In genomic region chr5:54229041-54229780, GRCh38 we compare ENCODE assay signal across 8 cellular contexts.
A peak's percentile ranks its signal among the peaks of the same experiment; 100 is the strongest.
DNase-seq lines count a peak whose midpoint lies in the region; ATAC-seq and TF ChIP-seq lines count a peak whose summit lies in the region.

No MANE protein-coding gene starts in this region.

- CTCF ChIA-PET in AG04449 (lab: Yijun Ruan, JAX) = interaction anchor here (0.7 to 5.7 kb wide), 59 partner anchors 9 to 1281 kb away, joined by 3 to 60 read pairs (median 4); partner anchors contain the start of gene MOCS2

- intact Hi-C loops in colonic mucosa (cut with DNase I) (loop anchor here (10.0 kb wide), 1 partner anchor 964 kb away; no protein-coding TSS in a partner anchor), lower leg skin (cut with DNase I; ENCODE audit: low total_unique reads) (no loop called here)

- POLR2A ChIA-PET in AG04449 (lab: Yijun Ruan, JAX) = no interaction called here

- no peaks in the 10 kb centered on the region for H3K36me3 ChIP-seq in colonic mucosa

- H3K9me3 ChIP-seq in colonic mucosa = no peaks in the 10 kb centered on the region

- H3K4me3 ChIP-seq in AG04449 (ENCODE audit: low read depth, low read length) (no peak overlapping the region), colonic mucosa (no peak overlapping the region), lower leg skin (ENCODE audit: low read depth, poor library complexity, severe bottlenecking) (no peak overlapping the region)

- no peak for TF ChIP-seq POLR2A in lower leg skin (IDR thresholded peaks at IDR 0.05)

- ATAC-seq in GM18502 (IDR thresholded peaks at IDR 0.05; ENCODE audit: poor library complexity, unreplicated experiment) = peak; percentile 97
- peak; percentile 94 for ATAC-seq in HG02885 (IDR thresholded peaks at IDR 0.05; ENCODE audit: poor library complexity, unreplicated experiment)

- whole genome bisulfite sequencing in lower leg skin, 2 donors = 17 to 21% methylated on average over 6 of the region's 6 CpGs

- DNase-seq in AG04449 (ENCODE audit: low read depth, low spot score) (no peak), NCI-H2029 treated with DMSO at 0.1 percent for 48 hours (lab: John Stamatoyannopoulos, UW) (peak; percentile 39), colonic mucosa (peak; percentile 81), lower leg skin (ENCODE audit: low spot score in 2 of 2) (peak; percentile 65 to 95)
- peak; percentile 58 to 67 for DNase-seq in activated CD4-positive, alpha-beta T cell treated with anti-CD3 and anti-CD28 coated beads for 24 hours (ENCODE audit: low read depth in 2 of 2)
- DNase-seq in stimulated activated CD8-positive, alpha-beta memory T cell treated with anti-CD3 and anti-CD28 coated beads, Interleukin-12 subunit alpha, Interleukin-12 subunit beta, amount 100 ng/mL, for 1 hour (ENCODE audit: low read depth) = peak; percentile 60

- TF ChIP-seq CTCF in AG04449 (IDR thresholded peaks at IDR 0.05; ENCODE audit: insufficient read depth, low read length, missing control alignments) (peak; percentile 86), colonic mucosa (IDR thresholded peaks at IDR 0.05) (peak; percentile 96), lower leg skin (IDR thresholded peaks at IDR 0.05) (no peak)

- H3K27me3 ChIP-seq in colonic mucosa = no peaks in the 10 kb centered on the region

- H3K27ac ChIP-seq in colonic mucosa = no peak overlapping the region

- no peak overlapping the region for H3K9ac ChIP-seq in colonic mucosa (ENCODE audit: low read depth in 2 of 2, low read length in 2 of 2)

- no peaks in the 10 kb centered on the region for H3K4me1 ChIP-seq in colonic mucosa

Comparison
In these comparisons a context has a peak if more than half of its experiments do, and no peak if none do; other contexts are left out.
1. CTCF ChIP-seq: peak in AG04449 (single experiment) and colonic mucosa (single experiment); none in lower leg skin (0 of 3).